11 cellular contexts compared by ENCODE assay signal in genomic region chr3:13549513-13550256, GRCh38. TPM values are rescaled to one million over a fixed set of nuclear protein-coding genes. Genes with fewer than 3 reads are reported as not detected.
A peak's percentile ranks its signal among the peaks of the same experiment; 100 is the strongest.
DNase-seq lines count a peak whose midpoint lies in the region; ATAC-seq and TF ChIP-seq lines count a peak whose summit lies in the region.
"Had no signal": no experiment of that assay in that cellular context is flagged by ENCODE, and none has a peak within 500 bp of the region (broad histone marks: within the 10 kb centered on the region; RNA-seq: fewer than 3 reads in every experiment).

No MANE protein-coding gene starts in this region.

- peak overlapping the region; percentile 86 for H3K4me3 Mint-ChIP-seq in CD8-positive, alpha-beta T cell

- TF ChIP-seq POLR2A in gastrocnemius medialis (IDR thresholded peaks at IDR 0.05): no peak
- no peak for TF ChIP-seq POLR2A in body of pancreas (IDR thresholded peaks at IDR 0.05)

- POLR2A ChIA-PET in CD8-positive, alpha-beta T cell (lab: Charles Lee): no interaction called here
- POLR2A ChIA-PET in RWPE1 (lab: Yijun Ruan, JAX; ENCODE audit: low non-redundant PET): interaction anchor here (0.6 to 1.1 kb wide), 2 partner anchors 42 to 268 kb away, joined by 3 read pairs; no protein-coding TSS in a partner anchor

- no peaks in the 10 kb centered on the region for H3K36me3 Mint-ChIP-seq in CD8-positive, alpha-beta T cell

- no peaks in the 10 kb centered on the region for H3K9me3 ChIP-seq in CD8-positive, alpha-beta T cell (ENCODE audit: low read length)
- H3K9me3 ChIP-seq in gastrocnemius medialis (no peaks in the 10 kb centered on the region), body of pancreas (no peaks in the 10 kb centered on the region)

- H3K27me3 ChIP-seq in CD8-positive, alpha-beta T cell (ENCODE audit: insufficient read depth, low read length): peaks cover 4% of the 10 kb centered on the region
- peaks cover 9 to 24% (median 12%) of the 10 kb centered on the region in 3 donors for H3K27me3 ChIP-seq in gastrocnemius medialis
- peaks cover 0 to 9% of the 10 kb centered on the region in 2 donors for H3K27me3 ChIP-seq in body of pancreas

- DNase-seq in CD8-positive, alpha-beta T cell: peak; percentile 10 to 73 (median 37)
- DNase-seq in RWPE1 (ENCODE audit: low spot score) (no peak), foreskin fibroblast (no peak), gastrocnemius medialis (no peak), OCI-M1 (lab: John Stamatoyannopoulos, UW) (no peak), body of pancreas (no peak)

- H3K4me1 ChIP-seq in CD8-positive, alpha-beta T cell (ENCODE audit: insufficient read depth, low read length): peaks cover 54% of the 10 kb centered on the region
- H3K4me1 ChIP-seq in gastrocnemius medialis (no peaks in the 10 kb centered on the region), body of pancreas (peaks cover 5% of the 10 kb centered on the region)

- no peak for TF ChIP-seq CTCF in CD8-positive, alpha-beta T cell (IDR thresholded peaks at IDR 0.05)
- TF ChIP-seq CTCF in RWPE1 (conservative IDR thresholded peaks at IDR 0.05; ENCODE audit: low read depth): no peak
- TF ChIP-seq CTCF in foreskin fibroblast (IDR thresholded peaks at IDR 0.05; ENCODE audit: low read depth, low read length): no peak
- TF ChIP-seq CTCF in gastrocnemius medialis (IDR thresholded peaks at IDR 0.05 in 4 of 5, conservative IDR thresholded peaks at IDR 0.05 in 1 of 5): no peak
- no peak for TF ChIP-seq CTCF in body of pancreas (IDR thresholded peaks at IDR 0.05)

- peak; percentile 72 for ATAC-seq in CD8-positive, alpha-beta T cell
- ATAC-seq in gastrocnemius medialis (no peak), HG03521 (IDR thresholded peaks at IDR 0.05; ENCODE audit: unreplicated experiment) (no peak), GM21619 (IDR thresholded peaks at IDR 0.05; ENCODE audit: unreplicated experiment) (no peak), body of pancreas (no peak)
- ATAC-seq: HCT116 had no signal

- H3K9me3 Mint-ChIP-seq in CD8-positive, alpha-beta T cell: no peaks in the 10 kb centered on the region

- 74 to 79% methylated on average over 15 to 17 of the region's 21 CpGs for WGBS in body of pancreas, 2 donors

- H3K4me3 ChIP-seq in CD8-positive, alpha-beta T cell (ENCODE audit: low read depth, low read length): peak overlapping the region; percentile 20
- H3K4me3 ChIP-seq in foreskin fibroblast (ENCODE audit: low read depth in 1 of 2, low read length in 2 of 2): peak overlapping the region; percentile 50 to 66
- H3K4me3 ChIP-seq in gastrocnemius medialis: peak overlapping the region; percentile 0 to 44 (median 36)
- no peak overlapping the region for H3K4me3 ChIP-seq in body of pancreas

- CTCF ChIA-PET in CD8-positive, alpha-beta T cell (lab: Charles Lee): interaction anchor here (0.9 kb wide), 1 partner anchor 53 kb away, joined by 3 read pairs; no protein-coding TSS in a partner anchor
- CTCF ChIA-PET in RWPE1 (lab: Yijun Ruan, JAX): no interaction called here

- in situ Hi-C loops in gastrocnemius medialis (cut with MboI; ENCODE audit: low sequenced_read_pairs in 4 of 4): no loop called here

- peak overlapping the region; percentile 32 for H3K27ac ChIP-seq in CD8-positive, alpha-beta T cell (ENCODE audit: low read depth, low read length)
- H3K27ac ChIP-seq in RWPE1: peak overlapping the region; percentile 79
- H3K27ac ChIP-seq in gastrocnemius medialis: peak overlapping the region; percentile 58 to 67 (median 64)
- H3K27ac ChIP-seq in body of pancreas: no peak overlapping the region

- H3K27me3 Mint-ChIP-seq in CD8-positive, alpha-beta T cell (ENCODE audit: low read depth): peaks cover 20% of the 10 kb centered on the region

- peak overlapping the region; percentile 88 for H3K27ac Mint-ChIP-seq in CD8-positive, alpha-beta T cell

- no peaks in the 10 kb centered on the region for H3K36me3 ChIP-seq in CD8-positive, alpha-beta T cell (ENCODE audit: insufficient read depth, low read length)
- H3K36me3 ChIP-seq in gastrocnemius medialis (no peaks in the 10 kb centered on the region), body of pancreas (replicated peaks in 1 of 2; ENCODE audit: insufficient read depth in 1 of 2, low read depth in 2 of 2) (no peaks in the 10 kb centered on the region)

- peaks cover 66% of the 10 kb centered on the region for H3K4me1 Mint-ChIP-seq in CD8-positive, alpha-beta T cell (ENCODE audit: low read depth)

- intact Hi-C loops in CD8-positive, alpha-beta T cell (cut with DNase I, micrococcal nuclease): no loop called here
- intact Hi-C loops in gastrocnemius medialis (cut with DNase I; ENCODE audit: low total_unique reads) (no loop called here), body of pancreas (cut with DNase I) (no loop called here)

RNA-seq across cellular contexts. Expression of gene FBLN2, which starts 0.8 kb away (rescaled TPM):
- 10 to 100 TPM; 11.6 to 13.7 TPM for total RNA-seq in CD8-positive, alpha-beta T cell
- total RNA-seq in gastrocnemius medialis (10 to 100 TPM; 28.9 to 45.7 (median 34.0) TPM), body of pancreas (10 to 100 TPM; 18.9 to 54.7 TPM)
- total RNA-seq: MCF 10A; T-helper 1 cell treated with Interleukin-12 subunit alpha and Interleukin-12 subunit beta and Interleukin-4 antibody, amounts not matched to agents 30 ng/mL and 1 ng/mL, for 36 hours had no signal

Comparison
In these comparisons a context has a peak if more than half of its experiments do, and no peak if none do; other contexts are left out.
1. DNase-seq: peak in CD8-positive, alpha-beta T cell (7 of 7); none in RWPE1 (single experiment), foreskin fibroblast (0 of 2), gastrocnemius medialis (0 of 2), OCI-M1 (single experiment) and body of pancreas (0 of 4).
2. H3K27ac ChIP-seq: peak in CD8-positive, alpha-beta T cell (single experiment), RWPE1 (single experiment) and gastrocnemius medialis (4 of 4); none in body of pancreas (0 of 4).
3. H3K4me3 ChIP-seq: peak in CD8-positive, alpha-beta T cell (single experiment), foreskin fibroblast (2 of 2) and gastrocnemius medialis (4 of 4); none in body of pancreas (0 of 2).